In genomic region chr14:77044776-77045569, GRCh38 we compare ENCODE assay signal across 10 cellular contexts. TPM values are rescaled to one million over a fixed set of nuclear protein-coding genes. Genes with fewer than 3 reads are reported as not detected.
A peak's percentile ranks its signal among the peaks of the same experiment; 100 is the strongest.
DNase-seq lines count a peak whose midpoint lies in the region; ATAC-seq, FAIRE-seq and TF ChIP-seq lines count a peak whose summit lies in the region.
"Had no signal": no experiment of that assay in that cellular context is flagged by ENCODE, and none has a peak within 500 bp of the region (broad histone marks: within the 10 kb centered on the region; RNA-seq: fewer than 3 reads in every experiment).

No MANE protein-coding gene starts in this region.

- peaks cover 24 to 68% (median 59%) of the 10 kb centered on the region in 4 donors for H3K4me1 Mint-ChIP-seq in naive thymus-derived CD8-positive, alpha-beta T cell

- intact Hi-C loops in esophagus squamous epithelium (cut with DNase I), result no loop called here

- no peaks in the 10 kb centered on the region for H3K27me3 ChIP-seq in esophagus squamous epithelium

- no peak for TF ChIP-seq POLR2A in A549 (IDR thresholded peaks at IDR 0.05; ENCODE audit: low read length)
- no peak for TF ChIP-seq POLR2A in esophagus squamous epithelium (IDR thresholded peaks at IDR 0.05)

- no peak for TF ChIP-seq RAD21 in A549 (conservative IDR thresholded peaks at IDR 0.05 in 1 of 2, IDR thresholded peaks at IDR 0.05 in 1 of 2)

- H3K4me2 ChIP-seq in A549, result peak overlapping the region; percentile 63

- no peaks in the 10 kb centered on the region for H3K36me3 ChIP-seq in esophagus squamous epithelium

- POLR2A ChIA-PET in A549 (lab: Yijun Ruan, JAX), result interaction anchor here (0.8 to 4.3 kb wide), 9 partner anchors 11 to 141 kb away, joined by 3 to 44 read pairs (median 4); partner anchors contain the start of gene IRF2BPL
- POLR2A ChIA-PET in naive thymus-derived CD8-positive, alpha-beta T cell (lab: Charles Lee), result interaction anchor here (0.8 to 14.5 kb wide), 8 partner anchors 8 to 140 kb away, joined by 3 to 309 read pairs (median 4); partner anchors contain the start of gene IRF2BPL

- CTCF ChIA-PET in A549 (lab: Yijun Ruan, JAX), result interaction anchor here (0.6 to 13.6 kb wide), 15 partner anchors 8 to 173 kb away, joined by 3 to 182 read pairs (median 8); partner anchors contain the start of gene IRF2BPL

- H3K27me3 Mint-ChIP-seq in naive thymus-derived CD8-positive, alpha-beta T cell, result no peaks in the 10 kb centered on the region
- H3K27me3 Mint-ChIP-seq: activated T-helper 17 cell treated with anti-CD3 and anti-CD28 coated beads, Interleukin-2, amount 50 U/mL, for 72 hours had no signal

- H3K9me3 ChIP-seq in A549 (no peaks in the 10 kb centered on the region), esophagus squamous epithelium (no peaks in the 10 kb centered on the region)

- H3K4me1 ChIP-seq in A549 (peaks cover 66% of the 10 kb centered on the region), esophagus squamous epithelium (peaks cover 65 to 73% (median 67%) of the 10 kb centered on the region in 3 donors)

- 15% methylated on average over 4 of the region's 4 CpGs for WGBS in A549 (ENCODE audit: missing lambda C conversion rate)
- WGBS in esophagus squamous epithelium, 2 donors, result 23 to 28% methylated on average over 4 of the region's 4 CpGs

- no peaks in the 10 kb centered on the region for H3K36me3 Mint-ChIP-seq in naive thymus-derived CD8-positive, alpha-beta T cell

- H3K4me3 Mint-ChIP-seq in naive thymus-derived CD8-positive, alpha-beta T cell, result no peak overlapping the region
- H3K4me3 Mint-ChIP-seq: activated T-helper 17 cell treated with anti-CD3 and anti-CD28 coated beads, Interleukin-2, amount 50 U/mL, for 72 hours had no signal

- no peak overlapping the region for H3K4me3 ChIP-seq in A549
- peak overlapping the region in 1 of 4 donors; percentile 19 for H3K4me3 ChIP-seq in esophagus squamous epithelium

- FAIRE-seq in A549 (lab: Jason Lieb, UNC), result no peak

- no peaks in the 10 kb centered on the region for H3K9me3 Mint-ChIP-seq in naive thymus-derived CD8-positive, alpha-beta T cell
- H3K9me3 Mint-ChIP-seq: activated T-helper 17 cell treated with anti-CD3 and anti-CD28 coated beads, Interleukin-2, amount 50 U/mL, for 72 hours had no signal

- H3K27ac ChIP-seq in A549 (peak overlapping the region; percentile 90 to 99), esophagus squamous epithelium (peak overlapping the region; percentile 86 to 100 (median 98))
- H3K27ac ChIP-seq: HL-60 had no signal

- DNase-seq in A549 (ENCODE audit: low read depth in 1 of 2, low spot score in 1 of 2) (peak in 1 of 2 experiments; percentile 70), NCI-H226 (peak; percentile 47), esophagus squamous epithelium (lab: John Stamatoyannopoulos, UW) (no peak), NCI-H2081 treated with DMSO at 0.1 percent for 48 hours (lab: John Stamatoyannopoulos, UW) (no peak), ecto neural progenitor cell (ENCODE audit: low spot score) (no peak)
- DNase-seq in naive thymus-derived CD8-positive, alpha-beta T cell, result no peak

- H3K27ac Mint-ChIP-seq in naive thymus-derived CD8-positive, alpha-beta T cell, result peak overlapping the region in 6 of 10 donors; percentile 10 to 96 (median 46)
- H3K27ac Mint-ChIP-seq: activated T-helper 17 cell treated with anti-CD3 and anti-CD28 coated beads, Interleukin-2, amount 50 U/mL, for 72 hours had no signal

- ATAC-seq in A549 (peak in 1 of 2 experiments; percentile 24; a peak in 3 of 6 replicates), HG03175 (IDR thresholded peaks at IDR 0.05; ENCODE audit: unreplicated experiment) (no peak), HG03378 (IDR thresholded peaks at IDR 0.05; ENCODE audit: unreplicated experiment) (no peak)
- ATAC-seq in naive thymus-derived CD8-positive, alpha-beta T cell, result no peak
- ATAC-seq: activated T-helper 17 cell treated with anti-CD3 and anti-CD28 coated beads, Interleukin-2, amount 50 U/mL, for 72 hours had no signal

- no peak for TF ChIP-seq CTCF in A549 (IDR thresholded peaks at IDR 0.05)
- TF ChIP-seq CTCF in esophagus squamous epithelium (IDR thresholded peaks at IDR 0.05), result no peak

- TF ChIP-seq EP300 in A549 (IDR thresholded peaks at IDR 0.05), result peak; percentile 20 to 57; a peak in 2 of 5 replicates

TF ChIP-seq in A549, 52 proteins besides CTCF, POLR2A, EP300 and RAD21:
- TF ChIP-seq HOXA7 (CRISPR knock-in tag; IDR thresholded peaks at IDR 0.05) (no peak), CEBPB (IDR thresholded peaks at IDR 0.05) (peak; percentile 39 to 80; a peak in 3 of 4 replicates), GATA3 (IDR thresholded peaks at IDR 0.05; ENCODE audit: borderline replicate concordance) (peak; percentile 52; the same call in 1 of the 2 replicates)

RNA-seq across cellular contexts. Expression of gene IRF2BPL, which starts 16.5 kb away (rescaled TPM):
- 12.5 and 18.1 TPM in 2 replicates for polyA plus RNA-seq in A549 (2011; rRNA removed)
- polyA plus RNA-seq in A549 (2012; cell fraction: cytosol; rRNA removed), result 15.1 and 25.7 TPM in 2 replicates
- 25.5 and 31.5 TPM in 2 replicates for polyA plus RNA-seq in A549 (2012; cell fraction: nucleus; rRNA removed)
- 20.1 to 31.0 TPM (median 28.3 TPM) in 3 replicates for polyA plus RNA-seq in A549 (2017; fragmentation: RNase III; extraction: RNeasy Plus Mini Kit Qiagen cat#74134 plus additional on column Dnase treatment)
- 11.5 and 15.0 TPM in 2 replicates for polyA minus RNA-seq in A549 (2011; rRNA and poly(A)+ RNA removed)
- 10 to 100 TPM; 15.8 to 28.8 (median 24.0) TPM for total RNA-seq in esophagus squamous epithelium
- total RNA-seq in naive thymus-derived CD8-positive, alpha-beta T cell, result 10 to 100 TPM; 24.6 to 26.5 TPM
- 1 to 10 TPM; 1.9 to 3.3 (median 3.2) TPM for polyA plus RNA-seq in naive thymus-derived CD8-positive, alpha-beta T cell

RNA-seq across cellular contexts. Expression of gene CIPC, which starts 53.1 kb away (rescaled TPM):
- polyA plus RNA-seq in A549 (2011; rRNA removed), result 13.9 and 15.2 TPM in 2 replicates
- polyA plus RNA-seq in A549 (2012; cell fraction: cytosol; rRNA removed), result 5.2 and 7.2 TPM in 2 replicates
- polyA plus RNA-seq in A549 (2012; cell fraction: nucleus; rRNA removed), result 3.9 and 5.1 TPM in 2 replicates
- 8.9 to 9.6 TPM (median 8.9 TPM) in 3 replicates for polyA plus RNA-seq in A549 (2017; fragmentation: RNase III; extraction: RNeasy Plus Mini Kit Qiagen cat#74134 plus additional on column Dnase treatment)
- 12.4 and 15.7 TPM in 2 replicates for polyA minus RNA-seq in A549 (2011; rRNA and poly(A)+ RNA removed)
- 10 to 100 TPM; 17.1 to 38.3 (median 32.6) TPM for total RNA-seq in esophagus squamous epithelium
- total RNA-seq in naive thymus-derived CD8-positive, alpha-beta T cell, result 10 to 100 TPM; 11.3 to 12.8 TPM
- 1 to 10 TPM; 4.4 to 7.7 (median 4.7) TPM for polyA plus RNA-seq in naive thymus-derived CD8-positive, alpha-beta T cell
